ENCODE assay signal across 1 cellular context in the genomic region with DNA sequence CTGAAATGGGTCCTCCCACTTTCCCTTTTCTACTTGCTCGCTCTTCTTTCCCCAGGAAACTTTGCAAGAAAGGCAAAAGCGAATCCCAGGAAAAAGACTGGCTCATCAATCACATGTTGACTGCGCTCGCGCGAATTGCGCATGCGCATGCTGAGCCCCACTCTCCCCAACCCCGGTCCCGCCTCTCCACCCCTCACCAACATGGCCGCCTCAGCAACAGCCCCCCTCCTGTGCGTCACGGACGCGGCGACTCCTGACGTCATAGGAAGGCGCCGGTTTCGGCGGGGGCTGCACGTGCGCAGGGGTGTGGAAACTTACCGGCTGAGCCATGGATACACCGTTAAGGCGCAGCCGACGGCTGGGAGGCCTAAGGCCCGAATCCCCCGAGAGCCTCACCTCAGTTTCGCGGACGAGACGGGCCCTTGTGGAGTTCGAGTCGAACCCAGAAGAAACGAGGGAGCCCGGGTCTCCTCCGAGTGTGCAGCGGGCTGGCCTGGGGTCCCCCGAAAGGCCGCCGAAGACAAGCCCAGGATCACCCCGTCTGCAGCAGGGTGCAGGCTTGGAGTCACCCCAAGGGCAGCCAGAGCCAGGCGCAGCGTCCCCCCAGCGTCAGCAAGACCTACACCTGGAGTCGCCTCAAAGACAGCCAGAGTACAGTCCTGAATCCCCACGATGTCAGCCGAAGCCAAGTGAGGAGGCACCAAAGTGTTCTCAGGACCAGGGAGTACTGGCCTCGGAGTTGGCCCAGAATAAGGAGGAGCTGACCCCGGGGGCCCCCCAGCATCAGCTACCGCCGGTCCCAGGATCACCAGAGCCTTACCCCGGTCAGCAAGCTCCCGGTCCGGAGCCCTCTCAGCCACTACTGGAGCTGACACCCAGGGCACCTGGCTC.
A peak's percentile ranks its signal among the peaks of the same experiment; 100 is the strongest.
TF ChIP-seq lines count a peak whose summit lies in the region.

A gene with protein sequence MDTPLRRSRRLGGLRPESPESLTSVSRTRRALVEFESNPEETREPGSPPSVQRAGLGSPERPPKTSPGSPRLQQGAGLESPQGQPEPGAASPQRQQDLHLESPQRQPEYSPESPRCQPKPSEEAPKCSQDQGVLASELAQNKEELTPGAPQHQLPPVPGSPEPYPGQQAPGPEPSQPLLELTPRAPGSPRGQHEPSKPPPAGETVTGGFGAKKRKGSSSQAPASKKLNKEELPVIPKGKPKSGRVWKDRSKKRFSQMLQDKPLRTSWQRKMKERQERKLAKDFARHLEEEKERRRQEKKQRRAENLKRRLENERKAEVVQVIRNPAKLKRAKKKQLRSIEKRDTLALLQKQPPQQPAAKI (plus strand): TSS at position 317 of the 891 bp plus-strand sequence. CDS start 12 bp downstream, at position 329.

TF ChIP-seq in K562, 482 proteins besides CTCF, POLR2A, EP300 and RAD21 (continued from another document and continues in another):
- TF ChIP-seq, protein P1, sequence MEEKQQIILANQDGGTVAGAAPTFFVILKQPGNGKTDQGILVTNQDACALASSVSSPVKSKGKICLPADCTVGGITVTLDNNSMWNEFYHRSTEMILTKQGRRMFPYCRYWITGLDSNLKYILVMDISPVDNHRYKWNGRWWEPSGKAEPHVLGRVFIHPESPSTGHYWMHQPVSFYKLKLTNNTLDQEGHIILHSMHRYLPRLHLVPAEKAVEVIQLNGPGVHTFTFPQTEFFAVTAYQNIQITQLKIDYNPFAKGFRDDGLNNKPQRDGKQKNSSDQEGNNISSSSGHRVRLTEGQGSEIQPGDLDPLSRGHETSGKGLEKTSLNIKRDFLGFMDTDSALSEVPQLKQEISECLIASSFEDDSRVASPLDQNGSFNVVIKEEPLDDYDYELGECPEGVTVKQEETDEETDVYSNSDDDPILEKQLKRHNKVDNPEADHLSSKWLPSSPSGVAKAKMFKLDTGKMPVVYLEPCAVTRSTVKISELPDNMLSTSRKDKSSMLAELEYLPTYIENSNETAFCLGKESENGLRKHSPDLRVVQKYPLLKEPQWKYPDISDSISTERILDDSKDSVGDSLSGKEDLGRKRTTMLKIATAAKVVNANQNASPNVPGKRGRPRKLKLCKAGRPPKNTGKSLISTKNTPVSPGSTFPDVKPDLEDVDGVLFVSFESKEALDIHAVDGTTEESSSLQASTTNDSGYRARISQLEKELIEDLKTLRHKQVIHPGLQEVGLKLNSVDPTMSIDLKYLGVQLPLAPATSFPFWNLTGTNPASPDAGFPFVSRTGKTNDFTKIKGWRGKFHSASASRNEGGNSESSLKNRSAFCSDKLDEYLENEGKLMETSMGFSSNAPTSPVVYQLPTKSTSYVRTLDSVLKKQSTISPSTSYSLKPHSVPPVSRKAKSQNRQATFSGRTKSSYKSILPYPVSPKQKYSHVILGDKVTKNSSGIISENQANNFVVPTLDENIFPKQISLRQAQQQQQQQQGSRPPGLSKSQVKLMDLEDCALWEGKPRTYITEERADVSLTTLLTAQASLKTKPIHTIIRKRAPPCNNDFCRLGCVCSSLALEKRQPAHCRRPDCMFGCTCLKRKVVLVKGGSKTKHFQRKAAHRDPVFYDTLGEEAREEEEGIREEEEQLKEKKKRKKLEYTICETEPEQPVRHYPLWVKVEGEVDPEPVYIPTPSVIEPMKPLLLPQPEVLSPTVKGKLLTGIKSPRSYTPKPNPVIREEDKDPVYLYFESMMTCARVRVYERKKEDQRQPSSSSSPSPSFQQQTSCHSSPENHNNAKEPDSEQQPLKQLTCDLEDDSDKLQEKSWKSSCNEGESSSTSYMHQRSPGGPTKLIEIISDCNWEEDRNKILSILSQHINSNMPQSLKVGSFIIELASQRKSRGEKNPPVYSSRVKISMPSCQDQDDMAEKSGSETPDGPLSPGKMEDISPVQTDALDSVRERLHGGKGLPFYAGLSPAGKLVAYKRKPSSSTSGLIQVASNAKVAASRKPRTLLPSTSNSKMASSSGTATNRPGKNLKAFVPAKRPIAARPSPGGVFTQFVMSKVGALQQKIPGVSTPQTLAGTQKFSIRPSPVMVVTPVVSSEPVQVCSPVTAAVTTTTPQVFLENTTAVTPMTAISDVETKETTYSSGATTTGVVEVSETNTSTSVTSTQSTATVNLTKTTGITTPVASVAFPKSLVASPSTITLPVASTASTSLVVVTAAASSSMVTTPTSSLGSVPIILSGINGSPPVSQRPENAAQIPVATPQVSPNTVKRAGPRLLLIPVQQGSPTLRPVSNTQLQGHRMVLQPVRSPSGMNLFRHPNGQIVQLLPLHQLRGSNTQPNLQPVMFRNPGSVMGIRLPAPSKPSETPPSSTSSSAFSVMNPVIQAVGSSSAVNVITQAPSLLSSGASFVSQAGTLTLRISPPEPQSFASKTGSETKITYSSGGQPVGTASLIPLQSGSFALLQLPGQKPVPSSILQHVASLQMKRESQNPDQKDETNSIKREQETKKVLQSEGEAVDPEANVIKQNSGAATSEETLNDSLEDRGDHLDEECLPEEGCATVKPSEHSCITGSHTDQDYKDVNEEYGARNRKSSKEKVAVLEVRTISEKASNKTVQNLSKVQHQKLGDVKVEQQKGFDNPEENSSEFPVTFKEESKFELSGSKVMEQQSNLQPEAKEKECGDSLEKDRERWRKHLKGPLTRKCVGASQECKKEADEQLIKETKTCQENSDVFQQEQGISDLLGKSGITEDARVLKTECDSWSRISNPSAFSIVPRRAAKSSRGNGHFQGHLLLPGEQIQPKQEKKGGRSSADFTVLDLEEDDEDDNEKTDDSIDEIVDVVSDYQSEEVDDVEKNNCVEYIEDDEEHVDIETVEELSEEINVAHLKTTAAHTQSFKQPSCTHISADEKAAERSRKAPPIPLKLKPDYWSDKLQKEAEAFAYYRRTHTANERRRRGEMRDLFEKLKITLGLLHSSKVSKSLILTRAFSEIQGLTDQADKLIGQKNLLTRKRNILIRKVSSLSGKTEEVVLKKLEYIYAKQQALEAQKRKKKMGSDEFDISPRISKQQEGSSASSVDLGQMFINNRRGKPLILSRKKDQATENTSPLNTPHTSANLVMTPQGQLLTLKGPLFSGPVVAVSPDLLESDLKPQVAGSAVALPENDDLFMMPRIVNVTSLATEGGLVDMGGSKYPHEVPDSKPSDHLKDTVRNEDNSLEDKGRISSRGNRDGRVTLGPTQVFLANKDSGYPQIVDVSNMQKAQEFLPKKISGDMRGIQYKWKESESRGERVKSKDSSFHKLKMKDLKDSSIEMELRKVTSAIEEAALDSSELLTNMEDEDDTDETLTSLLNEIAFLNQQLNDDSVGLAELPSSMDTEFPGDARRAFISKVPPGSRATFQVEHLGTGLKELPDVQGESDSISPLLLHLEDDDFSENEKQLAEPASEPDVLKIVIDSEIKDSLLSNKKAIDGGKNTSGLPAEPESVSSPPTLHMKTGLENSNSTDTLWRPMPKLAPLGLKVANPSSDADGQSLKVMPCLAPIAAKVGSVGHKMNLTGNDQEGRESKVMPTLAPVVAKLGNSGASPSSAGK (IDR thresholded peaks at IDR 0.05): peak; percentile 92
- TF ChIP-seq ZNF347 (CRISPR knock-in tag; IDR thresholded peaks at IDR 0.05; ENCODE audit: low read depth): no peak
- no peak; a peak in 1 of 4 replicates for TF ChIP-seq RCOR1 (IDR thresholded peaks at IDR 0.05; ENCODE audit: borderline replicate concordance in 1 of 2, low read depth in 2 of 2, low read length in 2 of 2)
- TF ChIP-seq ZKSCAN1 (IDR thresholded peaks at IDR 0.05; ENCODE audit: low read depth, low read length): peak; percentile 71
- no peak for TF ChIP-seq ZNF830 (CRISPR knock-in tag; IDR thresholded peaks at IDR 0.05)
- TF ChIP-seq, protein P2, sequence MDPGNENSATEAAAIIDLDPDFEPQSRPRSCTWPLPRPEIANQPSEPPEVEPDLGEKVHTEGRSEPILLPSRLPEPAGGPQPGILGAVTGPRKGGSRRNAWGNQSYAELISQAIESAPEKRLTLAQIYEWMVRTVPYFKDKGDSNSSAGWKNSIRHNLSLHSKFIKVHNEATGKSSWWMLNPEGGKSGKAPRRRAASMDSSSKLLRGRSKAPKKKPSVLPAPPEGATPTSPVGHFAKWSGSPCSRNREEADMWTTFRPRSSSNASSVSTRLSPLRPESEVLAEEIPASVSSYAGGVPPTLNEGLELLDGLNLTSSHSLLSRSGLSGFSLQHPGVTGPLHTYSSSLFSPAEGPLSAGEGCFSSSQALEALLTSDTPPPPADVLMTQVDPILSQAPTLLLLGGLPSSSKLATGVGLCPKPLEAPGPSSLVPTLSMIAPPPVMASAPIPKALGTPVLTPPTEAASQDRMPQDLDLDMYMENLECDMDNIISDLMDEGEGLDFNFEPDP (CRISPR knock-in tag; IDR thresholded peaks at IDR 0.05): no peak
- no peak for TF ChIP-seq CAMTA2 (CRISPR knock-in tag; conservative IDR thresholded peaks at IDR 0.05)
- TF ChIP-seq ZNF644 (tag; IDR thresholded peaks at IDR 0.05; ENCODE audit: low read depth): no peak
- TF ChIP-seq ZBED1 (IDR thresholded peaks at IDR 0.05): no peak
- TF ChIP-seq ZNF668 (CRISPR knock-in tag; IDR thresholded peaks at IDR 0.05): no peak
- no peak for TF ChIP-seq BRD4 (IDR thresholded peaks at IDR 0.05)
- TF ChIP-seq, protein P3, sequence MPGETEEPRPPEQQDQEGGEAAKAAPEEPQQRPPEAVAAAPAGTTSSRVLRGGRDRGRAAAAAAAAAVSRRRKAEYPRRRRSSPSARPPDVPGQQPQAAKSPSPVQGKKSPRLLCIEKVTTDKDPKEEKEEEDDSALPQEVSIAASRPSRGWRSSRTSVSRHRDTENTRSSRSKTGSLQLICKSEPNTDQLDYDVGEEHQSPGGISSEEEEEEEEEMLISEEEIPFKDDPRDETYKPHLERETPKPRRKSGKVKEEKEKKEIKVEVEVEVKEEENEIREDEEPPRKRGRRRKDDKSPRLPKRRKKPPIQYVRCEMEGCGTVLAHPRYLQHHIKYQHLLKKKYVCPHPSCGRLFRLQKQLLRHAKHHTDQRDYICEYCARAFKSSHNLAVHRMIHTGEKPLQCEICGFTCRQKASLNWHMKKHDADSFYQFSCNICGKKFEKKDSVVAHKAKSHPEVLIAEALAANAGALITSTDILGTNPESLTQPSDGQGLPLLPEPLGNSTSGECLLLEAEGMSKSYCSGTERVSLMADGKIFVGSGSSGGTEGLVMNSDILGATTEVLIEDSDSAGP (CRISPR knock-in tag; IDR thresholded peaks at IDR 0.05): no peak
- no peak for TF ChIP-seq ZNF699 (CRISPR knock-in tag; IDR thresholded peaks at IDR 0.05; ENCODE audit: insufficient replicate concordance)
- 0 out of 2 replicates have a peak, but pooled peaks have one; percentile 15 for TF ChIP-seq CREB3 (tag; conservative IDR thresholded peaks at IDR 0.05; ENCODE audit: low read depth)
- peak; percentile 100 for TF ChIP-seq DIDO1 (tag; IDR thresholded peaks at IDR 0.05; ENCODE audit: low read depth)
- no peak for TF ChIP-seq ZBTB5 (IDR thresholded peaks at IDR 0.05)
- TF ChIP-seq TBL1XR1 (IDR thresholded peaks at IDR 0.05; ENCODE audit: low read length in 2 of 2): peak in 1 of 2 experiments; percentile 100; a peak in 2 of 4 replicates
- TF ChIP-seq ZEB2 (IDR thresholded peaks at IDR 0.05): no peak
- no peak for TF ChIP-seq GATAD2B (IDR thresholded peaks at IDR 0.05; ENCODE audit: borderline replicate concordance)
- TF ChIP-seq NFXL1 (CRISPR knock-in tag; IDR thresholded peaks at IDR 0.05): no peak
- TF ChIP-seq PCBP2 (IDR thresholded peaks at IDR 0.05; ENCODE audit: low read depth, low read length, poor library complexity, severe bottlenecking): no peak
- TF ChIP-seq, protein P4, sequence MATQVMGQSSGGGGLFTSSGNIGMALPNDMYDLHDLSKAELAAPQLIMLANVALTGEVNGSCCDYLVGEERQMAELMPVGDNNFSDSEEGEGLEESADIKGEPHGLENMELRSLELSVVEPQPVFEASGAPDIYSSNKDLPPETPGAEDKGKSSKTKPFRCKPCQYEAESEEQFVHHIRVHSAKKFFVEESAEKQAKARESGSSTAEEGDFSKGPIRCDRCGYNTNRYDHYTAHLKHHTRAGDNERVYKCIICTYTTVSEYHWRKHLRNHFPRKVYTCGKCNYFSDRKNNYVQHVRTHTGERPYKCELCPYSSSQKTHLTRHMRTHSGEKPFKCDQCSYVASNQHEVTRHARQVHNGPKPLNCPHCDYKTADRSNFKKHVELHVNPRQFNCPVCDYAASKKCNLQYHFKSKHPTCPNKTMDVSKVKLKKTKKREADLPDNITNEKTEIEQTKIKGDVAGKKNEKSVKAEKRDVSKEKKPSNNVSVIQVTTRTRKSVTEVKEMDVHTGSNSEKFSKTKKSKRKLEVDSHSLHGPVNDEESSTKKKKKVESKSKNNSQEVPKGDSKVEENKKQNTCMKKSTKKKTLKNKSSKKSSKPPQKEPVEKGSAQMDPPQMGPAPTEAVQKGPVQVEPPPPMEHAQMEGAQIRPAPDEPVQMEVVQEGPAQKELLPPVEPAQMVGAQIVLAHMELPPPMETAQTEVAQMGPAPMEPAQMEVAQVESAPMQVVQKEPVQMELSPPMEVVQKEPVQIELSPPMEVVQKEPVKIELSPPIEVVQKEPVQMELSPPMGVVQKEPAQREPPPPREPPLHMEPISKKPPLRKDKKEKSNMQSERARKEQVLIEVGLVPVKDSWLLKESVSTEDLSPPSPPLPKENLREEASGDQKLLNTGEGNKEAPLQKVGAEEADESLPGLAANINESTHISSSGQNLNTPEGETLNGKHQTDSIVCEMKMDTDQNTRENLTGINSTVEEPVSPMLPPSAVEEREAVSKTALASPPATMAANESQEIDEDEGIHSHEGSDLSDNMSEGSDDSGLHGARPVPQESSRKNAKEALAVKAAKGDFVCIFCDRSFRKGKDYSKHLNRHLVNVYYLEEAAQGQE (CRISPR knock-in tag; IDR thresholded peaks at IDR 0.05; ENCODE audit: low read depth): peak; percentile 38; the same call in 1 of the 2 replicates
- no peak for TF ChIP-seq ZKSCAN8 (CRISPR knock-in tag; IDR thresholded peaks at IDR 0.05)
- no peak for TF ChIP-seq KLF1 (tag; IDR thresholded peaks at IDR 0.05)
- 0 out of 2 replicates have a peak, but pooled peaks have one; percentile 71 for TF ChIP-seq HBP1 (CRISPR knock-in tag; IDR thresholded peaks at IDR 0.05)
